Comparison of ENCODE assay signal across 8 cellular contexts in the genomic region with DNA sequence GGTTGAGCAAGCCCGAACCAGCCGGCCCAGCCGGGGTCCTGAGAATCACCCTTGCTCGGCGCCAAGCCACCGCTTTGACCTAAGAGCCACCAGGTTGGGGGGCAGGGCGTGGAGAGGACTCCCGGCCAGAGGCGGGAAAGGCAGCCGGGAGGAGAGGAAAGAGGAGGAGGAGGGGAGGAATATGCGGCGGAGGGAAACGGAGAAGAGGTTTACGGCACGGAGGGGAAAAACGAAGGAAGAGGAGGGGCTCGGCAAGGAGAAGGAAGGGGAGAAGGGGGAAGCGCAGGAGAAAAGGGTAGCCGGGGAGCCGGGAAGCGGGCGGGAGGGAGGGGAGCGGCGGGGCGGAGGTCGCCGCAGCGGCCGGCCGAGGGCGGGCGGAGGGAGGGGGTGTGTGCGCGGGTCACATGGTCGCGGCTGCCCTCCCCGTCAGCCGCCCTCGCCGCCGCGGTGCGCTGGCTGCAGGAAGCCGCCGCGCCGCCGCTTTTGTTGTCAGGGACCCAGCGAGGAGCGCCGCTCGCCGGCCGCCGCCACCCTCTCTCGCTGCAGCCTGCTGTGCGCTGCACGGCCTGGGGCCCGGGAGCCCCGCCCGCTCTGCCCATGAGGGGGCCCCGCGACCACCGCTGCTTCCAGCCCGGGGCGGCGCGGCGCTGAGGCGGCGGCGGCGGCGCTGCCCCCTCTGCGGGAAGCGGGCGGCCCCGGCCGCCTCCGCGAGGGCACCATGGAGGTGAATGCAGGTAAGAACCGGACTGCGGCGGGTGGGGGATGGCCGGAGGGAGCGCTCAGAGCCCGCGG. TPM values are rescaled to one million over a fixed set of nuclear protein-coding genes. Genes with fewer than 3 reads are reported as not detected.
A peak's percentile ranks its signal among the peaks of the same experiment; 100 is the strongest.
DNase-seq lines count a peak whose midpoint lies in the region; ATAC-seq and TF ChIP-seq lines count a peak whose summit lies in the region.

A gene (plus strand): TSS at position 426 of the 792 bp plus-strand sequence. CDS start 293 bp downstream, at position 719.

- peak within 1 kb of the TSS; percentile 87 for H3K27ac ChIP-seq in effector memory CD4-positive, alpha-beta T cell (ENCODE audit: insufficient read depth, low read length, poor library complexity, severe bottlenecking)

- no peaks in the 10 kb centered on the region for H3K27me3 ChIP-seq in BJ (ENCODE audit: control insufficient read depth, insufficient read depth, low read length)
- H3K27me3 ChIP-seq in effector memory CD4-positive, alpha-beta T cell (replicated peaks; ENCODE audit: control insufficient read depth, insufficient read depth, low read length, poor library complexity, severe bottlenecking), result no peaks in the 10 kb centered on the region

- H3K9me3 Mint-ChIP-seq in memory B cell, result no peaks in the 10 kb centered on the region

- H3K36me3 ChIP-seq in BJ (ENCODE audit: control insufficient read depth, insufficient read depth, low read length), result no peaks in the 10 kb centered on the region
- no peaks in the 10 kb centered on the region for H3K36me3 ChIP-seq in effector memory CD4-positive, alpha-beta T cell (ENCODE audit: control insufficient read depth, insufficient read depth, low read length)

- H3K4me3 Mint-ChIP-seq in memory B cell, result peak within 1 kb of the TSS; percentile 95

- ATAC-seq in GM19023 (IDR thresholded peaks at IDR 0.05; ENCODE audit: unreplicated experiment), result peak; percentile 57
- peak; percentile 60 for ATAC-seq in HG03175 (IDR thresholded peaks at IDR 0.05; ENCODE audit: unreplicated experiment)
- peak; percentile 48 for ATAC-seq in memory B cell (ENCODE audit: low read depth)

- no peaks in the 10 kb centered on the region for H3K27me3 Mint-ChIP-seq in memory B cell

- DNase-seq in BJ (ENCODE audit: low read depth), result no peak
- peak; percentile 90 for DNase-seq in NCI-H69 (lab: John Stamatoyannopoulos, UW)
- DNase-seq in activated CD8-positive, alpha-beta memory T cell treated with anti-CD3 and anti-CD28 coated beads for 24 hours, result peak; percentile 84
- peak; percentile 72 to 76 (median 75) for DNase-seq in effector memory CD4-positive, alpha-beta T cell
- peak; percentile 75 to 78 for DNase-seq in memory B cell (ENCODE audit: low spot score in 2 of 2)
- peak; percentile 70 for DNase-seq in stimulated activated CD8-positive, alpha-beta memory T cell treated with anti-CD3 and anti-CD28 coated beads, Interleukin-12 subunit alpha, Interleukin-12 subunit beta, amount 100 ng/mL, for 1 hour (ENCODE audit: low read depth)

- H3K36me3 Mint-ChIP-seq in memory B cell, result peaks cover 3% of the 10 kb centered on the region

- CTCF ChIA-PET in BJ (lab: Yijun Ruan, JAX), result no interaction called here

- H3K27ac Mint-ChIP-seq in memory B cell, result peak within 1 kb of the TSS; percentile 99

- peak within 1 kb of the TSS; percentile 77 for H3K4me3 ChIP-seq in BJ (ENCODE audit: low read depth, low read length)
- peak within 1 kb of the TSS; percentile 73 for H3K4me3 ChIP-seq in effector memory CD4-positive, alpha-beta T cell (ENCODE audit: insufficient read depth, low read depth, low read length, poor library complexity, severe bottlenecking)

- H3K9me3 ChIP-seq in effector memory CD4-positive, alpha-beta T cell (ENCODE audit: control insufficient read depth, low read length), result no peaks in the 10 kb centered on the region

- POLR2A ChIA-PET in BJ (lab: Charles Lee), result no interaction called here

- no peak for TF ChIP-seq CTCF in BJ (IDR thresholded peaks at IDR 0.05; ENCODE audit: insufficient read depth, low read depth, low read length)

- H3K4me1 ChIP-seq in effector memory CD4-positive, alpha-beta T cell (ENCODE audit: control insufficient read depth, insufficient read depth, low read length, poor library complexity, severe bottlenecking), result peaks cover 29% of the 10 kb centered on the region

- H3K4me1 Mint-ChIP-seq in memory B cell, result peaks cover 25% of the 10 kb centered on the region

RNA-seq across cellular contexts. Expression of the gene that starts here (rescaled TPM):
- polyA plus RNA-seq in BJ (2011; rRNA removed), result 18.0 and 37.7 TPM in 2 replicates
- 30.7 and 34.5 TPM in 2 replicates for polyA minus RNA-seq in BJ (2011; rRNA and poly(A)+ RNA removed)
